ENCODE assay signal across 8 cellular contexts in the genomic region with DNA sequence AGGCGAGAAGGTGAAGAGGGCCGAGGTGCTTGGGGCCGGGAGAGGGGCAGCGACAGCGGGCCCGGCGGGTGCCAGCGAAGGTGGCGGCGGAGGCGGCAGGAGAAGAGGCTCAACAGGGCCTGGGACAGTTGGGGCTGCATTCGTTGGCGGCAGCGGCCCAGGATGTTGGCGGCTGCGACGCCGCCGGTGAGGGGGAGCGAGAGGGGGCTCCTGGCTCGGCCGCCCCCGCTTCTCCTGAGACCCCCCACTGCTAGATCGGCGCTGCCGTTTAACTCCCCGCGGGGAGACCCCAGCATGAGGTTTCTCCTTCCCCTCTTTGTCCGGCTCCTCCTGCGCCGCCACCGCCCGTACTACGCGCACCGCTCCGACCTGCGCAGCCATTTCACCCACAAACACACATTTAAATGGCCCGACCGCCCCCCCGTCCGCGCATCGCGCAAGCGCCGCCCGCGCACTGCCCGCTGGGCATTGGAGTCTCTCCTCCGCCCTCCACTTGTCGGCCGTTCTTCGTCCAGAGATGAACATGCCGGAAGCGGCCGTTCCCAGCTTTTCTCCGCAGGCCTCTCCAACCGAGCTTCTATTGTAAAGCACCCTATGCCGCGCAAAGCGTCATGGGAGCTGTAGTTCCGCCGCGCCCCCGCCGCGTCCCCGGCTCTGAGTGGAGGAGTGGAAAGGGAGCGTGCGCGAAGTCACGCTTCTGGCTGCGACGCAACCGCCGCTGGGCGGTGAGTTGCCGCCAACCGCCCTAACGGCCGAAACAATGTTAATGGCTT. TPM values are rescaled to one million over a fixed set of nuclear protein-coding genes. Genes with fewer than 3 reads are reported as not detected.
DNase-seq lines count a peak whose midpoint lies in the region; ATAC-seq, FAIRE-seq and TF ChIP-seq lines count a peak whose summit lies in the region.

A gene (minus strand): TSS at position 589 of the 773 bp plus-strand sequence. CDS start 64 bp downstream, at position 525.

- H3K4me3 ChIP-seq in kidney (ENCODE audit: low read length in 2 of 2) = peak within 1 kb of the TSS; percentile 87 to 99

- peak; percentile 27 for TF ChIP-seq CTCF in kidney (IDR thresholded peaks at IDR 0.05; ENCODE audit: borderline replicate concordance, extremely low read depth, insufficient read depth)

- FAIRE-seq in kidney (lab: Jason Lieb, UNC) = peak; percentile 89

- DNase-seq in AML-193 (lab: John Stamatoyannopoulos, UW) (peak; percentile 97), NCI-H510A (lab: John Stamatoyannopoulos, UW) (peak; percentile 96), cerebellum (ENCODE audit: low spot score) (peak; percentile 95), kidney (peak; percentile 100)
- DNase-seq in activated CD4-positive, alpha-beta T cell treated with anti-CD3 and anti-CD28 coated beads for 1 hour = peak; percentile 98
- peak; percentile 99 for DNase-seq in stimulated activated CD4-positive, alpha-beta T cell treated with anti-CD3 and anti-CD28 coated beads, Interleukin-15, amount 100 ng/mL, for 24 hours

- H3K9me3 ChIP-seq in kidney (ENCODE audit: control insufficient read depth in 1 of 2, low read length in 2 of 2) = no peaks in the 10 kb centered on the region

- peak within 1 kb of the TSS; percentile 87 to 92 for H3K27ac ChIP-seq in kidney (ENCODE audit: low read depth in 2 of 2, low read length in 2 of 2)

- peak within 1 kb of the TSS; percentile 74 to 98 for H3K9ac ChIP-seq in kidney (ENCODE audit: low read length in 2 of 2)

- peak; percentile 91 for ATAC-seq in HG03432 (IDR thresholded peaks at IDR 0.05; ENCODE audit: unreplicated experiment)

- peaks cover 0 to 8% of the 10 kb centered on the region in 2 donors for H3K4me1 ChIP-seq in kidney (ENCODE audit: control insufficient read depth in 1 of 2, insufficient read depth in 1 of 2, low read depth in 1 of 2, low read length in 2 of 2)

- peak; percentile 84 for TF ChIP-seq POLR2A in GM19099 (IDR thresholded peaks at IDR 0.05; ENCODE audit: extremely low read depth, insufficient read length, low read depth)

- no peaks in the 10 kb centered on the region for H3K36me3 ChIP-seq in kidney (ENCODE audit: control insufficient read depth in 1 of 2, insufficient read depth in 2 of 2, low read length in 2 of 2)

- intact Hi-C loops in kidney (cut with DNase I) = no loop called here

RNA-seq across cellular contexts. Expression of the gene that starts here (rescaled TPM):
- 44.6 TPM for total RNA-seq in cerebellum
- total RNA-seq in kidney = 22.0 TPM
- polyA plus RNA-seq in kidney (ENCODE audit: insufficient read depth, low read depth, low replicate concordance) = 4.0 TPM

Comparison
In these comparisons a context has a peak if more than half of its experiments do, and no peak if none do; other contexts are left out.
1. Peak in every context shown above with its lines: DNase-seq, ATAC-seq, H3K4me3 ChIP-seq and H3K27ac ChIP-seq.